In genomic region chr11:71372693-71373657, GRCh38 we compare ENCODE assay signal across 9 cellular contexts.
DNase-seq lines count a peak whose midpoint lies in the region; ATAC-seq, FAIRE-seq and TF ChIP-seq lines count a peak whose summit lies in the region.
"Had no signal": no experiment of that assay in that cellular context is flagged by ENCODE, and none has a peak within 500 bp of the region (broad histone marks: within the 10 kb centered on the region; RNA-seq: fewer than 3 reads in every experiment).

No MANE protein-coding gene starts in this region.

- peaks cover 0 to 11% of the 10 kb centered on the region in 2 donors for H3K9me3 Mint-ChIP-seq in activated naive CD4-positive, alpha-beta T cell treated with anti-CD3 and anti-CD28 coated beads, Interleukin-2, amount 50 U/mL, for 72 hours

- H3K27me3 ChIP-seq in vagina: no peaks in the 10 kb centered on the region

- peak; percentile 5 for FAIRE-seq in GM18507 (lab: Jason Lieb, UNC)
- FAIRE-seq: colon had no signal

- no peaks in the 10 kb centered on the region for H3K9me3 ChIP-seq in vagina

- H3K27ac ChIP-seq in vagina: no peak overlapping the region

- no peak for ATAC-seq in activated naive CD4-positive, alpha-beta T cell treated with anti-CD3 and anti-CD28 coated beads, Interleukin-2, amount 50 U/mL, for 72 hours
- ATAC-seq in GM18873 (IDR thresholded peaks at IDR 0.05; ENCODE audit: low FRiP score, unreplicated experiment): no peak

- no peaks in the 10 kb centered on the region for H3K36me3 ChIP-seq in vagina

- no peak overlapping the region for H3K27ac Mint-ChIP-seq in activated naive CD4-positive, alpha-beta T cell treated with anti-CD3 and anti-CD28 coated beads, Interleukin-2, amount 50 U/mL, for 72 hours

- no peak overlapping the region for H3K4me3 ChIP-seq in vagina

- no peak for TF ChIP-seq POLR2A in vagina (IDR thresholded peaks at IDR 0.05)

- H3K4me1 ChIP-seq in vagina: no peaks in the 10 kb centered on the region

- DNase-seq in A172 (ENCODE audit: low spot score) (peak; percentile 33), GM18507 (ENCODE audit: extremely low spot score, insufficient read length, low read depth) (no peak), RPMI8226 (peak; percentile 36), hippocampal formation (lab: John Stamatoyannopoulos, UW) (peak; percentile 2 to 78), NCI-H2081 treated with DMSO at 0.1 percent for 48 hours (lab: John Stamatoyannopoulos, UW) (no peak), vagina (ENCODE audit: extremely low spot score in 2 of 2) (no peak)
- DNase-seq in activated naive CD4-positive, alpha-beta T cell treated with anti-CD3 and anti-CD28 coated beads, Interleukin-2, amount 50 U/mL, for 72 hours (ENCODE audit: low spot score in 2 of 2): no peak

- H3K36me3 Mint-ChIP-seq in activated naive CD4-positive, alpha-beta T cell treated with anti-CD3 and anti-CD28 coated beads, Interleukin-2, amount 50 U/mL, for 72 hours: no peaks in the 10 kb centered on the region

- intact Hi-C loops in vagina (cut with DNase I): no loop called here

- TF ChIP-seq CTCF in vagina (IDR thresholded peaks at IDR 0.05): no peak

Comparison
In these comparisons a context has a peak if more than half of its experiments do, and no peak if none do; other contexts are left out.
1. DNase-seq: peak in A172 (single experiment), RPMI8226 (single experiment) and hippocampal formation (2 of 2); none in GM18507 (single experiment), NCI-H2081 treated with DMSO at 0.1 percent for 48 hours (single experiment), activated naive CD4-positive, alpha-beta T cell treated with anti-CD3 and anti-CD28 coated beads, Interleukin-2, amount 50 U/mL, for 72 hours (0 of 2) and vagina (0 of 2).